Comparison of ENCODE assay signal across 29 cellular contexts in the genomic region with DNA sequence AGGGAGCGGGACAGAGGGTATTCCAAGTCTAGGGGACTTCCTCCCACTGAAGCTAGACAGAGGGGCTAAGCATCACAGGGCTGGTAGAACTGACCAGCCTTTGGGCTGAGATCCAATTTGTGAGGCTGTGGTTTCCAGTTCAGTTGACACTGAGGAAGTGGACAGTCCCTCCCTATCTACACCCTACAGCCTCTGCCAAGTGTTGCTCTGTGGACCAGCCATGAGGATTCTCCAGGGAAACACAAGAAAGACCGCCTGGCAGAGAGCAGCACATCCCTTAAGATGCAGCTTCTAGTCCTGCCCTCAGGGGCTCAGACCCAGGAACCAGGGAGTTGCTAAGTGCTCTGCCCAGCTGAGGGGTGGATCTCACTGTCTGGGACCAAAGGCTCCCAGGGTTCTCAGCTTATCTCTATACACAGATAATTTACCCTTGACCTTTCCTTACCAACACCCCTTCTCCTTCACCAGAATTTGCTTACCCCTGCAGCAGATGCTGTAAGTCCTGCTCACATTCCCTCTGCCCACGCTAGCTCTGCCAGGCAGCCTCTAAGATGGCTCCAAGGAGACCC.
A peak's percentile ranks its signal among the peaks of the same experiment; 100 is the strongest.
DNase-seq lines count a peak whose midpoint lies in the region; ATAC-seq and TF ChIP-seq lines count a peak whose summit lies in the region.
"Had no signal": no experiment of that assay in that cellular context is flagged by ENCODE, and none has a peak within 500 bp of the region (broad histone marks: within the 10 kb centered on the region; RNA-seq: fewer than 3 reads in every experiment).

No MANE protein-coding gene starts in this region.

- H3K9ac ChIP-seq in BLaER1, result no peak overlapping the region
- no peak overlapping the region for H3K9ac ChIP-seq in neural progenitor cell

- POLR2A ChIA-PET in PC-9 (lab: Charles Lee; ENCODE audit: unreplicated experiment), result no interaction called here

- DNase-seq in PC-9 (no peak), astrocyte of the hippocampus (ENCODE audit: low read depth, low spot score) (peak; percentile 33), neural progenitor cell (ENCODE audit: low spot score) (no peak), NCI-H2196 (lab: John Stamatoyannopoulos, UW; ENCODE audit: unreplicated experiment) (no peak)
- DNase-seq: activated B cell treated with CpG ODN at 0.5 μM for 24 hours; activated CD4-positive, alpha-beta T cell treated with anti-CD3 and anti-CD28 coated beads, Interleukin-2, amount 10 ng/mL, durations not matched to agents 7 days and 5 days; activated effector memory CD4-positive, alpha-beta T cell treated with Interleukin-2 at 50 U/mL for 16 hours; AML-193; CD8-positive, alpha-beta memory T cell; dorsolateral prefrontal cortex; hippocampal formation; KG1; left cardiac atrium; MG63; natural killer cell; NCI-H1105 treated with DMSO at 0.1 percent for 48 hours; NCI-H187 treated with DMSO at 0.1 percent for 48 hours; NCI-H2171; NCI-H510A treated with DMSO at 0.1 percent for 48 hours; stimulated activated naive CD8-positive, alpha-beta T cell treated with anti-CD3 and anti-CD28 coated beads, Interleukin-15, Interleukin-2, amounts not matched to agents 100 U/mL and 50 U/mL, for 24 hours had no signal

- H3K27me3 Mint-ChIP-seq in neural progenitor cell (ENCODE audit: insufficient read depth, low read depth), result peaks cover 10% of the 10 kb centered on the region
- H3K27me3 Mint-ChIP-seq: activated B cell treated with CpG ODN at 0.5 μM for 24 hours; activated CD4-positive, alpha-beta T cell treated with anti-CD3 and anti-CD28 coated beads, Interleukin-2, amount 10 ng/mL, durations not matched to agents 7 days and 5 days had no signal

- H3K27ac ChIP-seq in BLaER1, result no peak overlapping the region
- H3K27ac ChIP-seq in PC-9, result peak overlapping the region; percentile 38
- H3K27ac ChIP-seq in neural progenitor cell, result no peak overlapping the region
- H3K27ac ChIP-seq: breast epithelium, dorsolateral prefrontal cortex, skin epidermis had no signal

- peak overlapping the region; percentile 9 for H3K27ac Mint-ChIP-seq in neural progenitor cell
- H3K27ac Mint-ChIP-seq: activated B cell treated with CpG ODN at 0.5 μM for 24 hours; activated CD4-positive, alpha-beta T cell treated with anti-CD3 and anti-CD28 coated beads, Interleukin-2, amount 10 ng/mL, durations not matched to agents 7 days and 5 days; activated naive CD8-positive, alpha-beta T cell; CD8-positive, alpha-beta memory T cell; natural killer cell had no signal

- H3F3A ChIP-seq in PC-9 (ENCODE audit: insufficient read depth, low read depth), result peaks cover 16% of the 10 kb centered on the region; the same call in 1 of the 2 replicates
- peaks cover 3% of the 10 kb centered on the region for H3F3A ChIP-seq in neural progenitor cell (ENCODE audit: low read depth)

- H3K4me3 ChIP-seq in BLaER1, result no peak overlapping the region
- H3K4me3 ChIP-seq in PC-9, result no peak overlapping the region
- H3K4me3 ChIP-seq in neural progenitor cell, result no peak overlapping the region
- H3K4me3 ChIP-seq: breast epithelium, dorsolateral prefrontal cortex, lung, MG63, skin epidermis had no signal

- ATAC-seq in GM21619 (IDR thresholded peaks at IDR 0.05; ENCODE audit: unreplicated experiment), result no peak
- no peak for ATAC-seq in HG03521 (IDR thresholded peaks at IDR 0.05; ENCODE audit: unreplicated experiment)
- no peak for ATAC-seq in GM18498 (IDR thresholded peaks at IDR 0.05; ENCODE audit: unreplicated experiment)
- ATAC-seq: HCT116; stimulated activated naive CD8-positive, alpha-beta T cell treated with anti-CD3 and anti-CD28 coated beads, Interleukin-15, Interleukin-2, amounts not matched to agents 100 U/mL and 50 U/mL, for 24 hours had no signal

- peaks cover 11% of the 10 kb centered on the region for H3K4me1 Mint-ChIP-seq in neural progenitor cell
- H3K4me1 Mint-ChIP-seq: activated B cell treated with CpG ODN at 0.5 μM for 24 hours; activated CD4-positive, alpha-beta T cell treated with anti-CD3 and anti-CD28 coated beads, Interleukin-2, amount 10 ng/mL, durations not matched to agents 7 days and 5 days; CD8-positive, alpha-beta memory T cell; natural killer cell had no signal

- no peak for TF ChIP-seq CTCF in PC-9 (conservative IDR thresholded peaks at IDR 0.05)
- no peak for TF ChIP-seq CTCF in neural progenitor cell (IDR thresholded peaks at IDR 0.05)

- intact Hi-C loops in PC-9 (cut with micrococcal nuclease; ENCODE audit: unreplicated experiment), result loop anchor here (10.0 kb wide), 1 partner anchor 1711 kb away; no protein-coding TSS in a partner anchor

- CTCF ChIA-PET in PC-9 (lab: Charles Lee), result interaction anchor here (0.7 kb wide), 1 partner anchor 61 kb away, joined by 3 read pairs; no protein-coding TSS in a partner anchor

- H2AFZ ChIP-seq in PC-9 (no peak overlapping the region), neural progenitor cell (replicated peaks) (no peak overlapping the region)

- H3K36me3 Mint-ChIP-seq in neural progenitor cell, result peaks cover 17% of the 10 kb centered on the region
- H3K36me3 Mint-ChIP-seq: activated naive CD8-positive, alpha-beta T cell; CD8-positive, alpha-beta memory T cell; natural killer cell had no signal

- no TSS peak for BruUV-seq in PC-9 (replicated peaks; lab: Mats Ljungman, UMichigan)

- H3K4me2 ChIP-seq in BLaER1, result 0 out of 2 replicates have a peak overlapping the region, but pooled peaks have one; percentile 15
- peak overlapping the region; percentile 46; the same call in 1 of the 2 replicates for H3K4me2 ChIP-seq in PC-9
- no peak overlapping the region for H3K4me2 ChIP-seq in neural progenitor cell

- H3K9me3 ChIP-seq in BLaER1, result no peaks in the 10 kb centered on the region
- no peaks in the 10 kb centered on the region for H3K9me3 ChIP-seq in PC-9 (ENCODE audit: insufficient read depth, low read depth)
- H3K9me3 ChIP-seq in neural progenitor cell (ENCODE audit: low read depth), result no peaks in the 10 kb centered on the region
- H3K9me3 ChIP-seq: breast epithelium, MG63 had no signal

- no peaks in the 10 kb centered on the region for H4K20me1 ChIP-seq in BLaER1
- H4K20me1 ChIP-seq in PC-9 (ENCODE audit: insufficient read depth), result no peaks in the 10 kb centered on the region
- no peaks in the 10 kb centered on the region for H4K20me1 ChIP-seq in neural progenitor cell (ENCODE audit: low read depth)

- H3K9me3 Mint-ChIP-seq in neural progenitor cell, result peaks cover 12% of the 10 kb centered on the region
- H3K9me3 Mint-ChIP-seq: natural killer cell had no signal

- H3K4me3 Mint-ChIP-seq in neural progenitor cell, result no peak overlapping the region
- H3K4me3 Mint-ChIP-seq: activated B cell treated with CpG ODN at 0.5 μM for 24 hours; activated CD4-positive, alpha-beta T cell treated with anti-CD3 and anti-CD28 coated beads, Interleukin-2, amount 10 ng/mL, durations not matched to agents 7 days and 5 days; activated naive CD8-positive, alpha-beta T cell; CD8-positive, alpha-beta memory T cell; natural killer cell had no signal

- H3K4me1 ChIP-seq in BLaER1 (peaks cover 9% of the 10 kb centered on the region), PC-9 (replicated peaks; ENCODE audit: insufficient read depth) (peaks cover 17% of the 10 kb centered on the region), neural progenitor cell (peaks cover 5% of the 10 kb centered on the region)
- H3K4me1 ChIP-seq: breast epithelium had no signal

- H3K36me3 ChIP-seq in BLaER1 (no peaks in the 10 kb centered on the region), PC-9 (ENCODE audit: low read depth) (no peaks in the 10 kb centered on the region), neural progenitor cell (peaks cover 3% of the 10 kb centered on the region)
- H3K36me3 ChIP-seq: breast epithelium, MG63 had no signal

- H3K79me2 ChIP-seq in PC-9 (ENCODE audit: low read depth), result no peaks in the 10 kb centered on the region
- H3K79me2 ChIP-seq in neural progenitor cell (ENCODE audit: low read depth), result peaks cover 71% of the 10 kb centered on the region

- no peaks in the 10 kb centered on the region for H3K27me3 ChIP-seq in BLaER1
- H3K27me3 ChIP-seq in PC-9 (ENCODE audit: insufficient read depth, low read depth), result no peaks in the 10 kb centered on the region
- no peaks in the 10 kb centered on the region for H3K27me3 ChIP-seq in neural progenitor cell
- H3K27me3 ChIP-seq: breast epithelium, dorsolateral prefrontal cortex, MG63 had no signal

- H3K9me2 ChIP-seq in PC-9 (ENCODE audit: insufficient read depth), result no peaks in the 10 kb centered on the region
